8 cellular contexts compared by ENCODE assay signal in genomic region chr2:47065771-47066380, GRCh38.
DNase-seq lines count a peak whose midpoint lies in the region; ATAC-seq and TF ChIP-seq lines count a peak whose summit lies in the region.

No MANE protein-coding gene starts in this region.

- no peaks in the 10 kb centered on the region for H4K20me1 ChIP-seq in smooth muscle cell (ENCODE audit: low read depth)

- intact Hi-C loops in left cardiac atrium (cut with DNase I) = no loop called here

- no peaks in the 10 kb centered on the region for H3K9me3 ChIP-seq in adipocyte (ENCODE audit: control insufficient read depth, low read length)
- H3K9me3 ChIP-seq in smooth muscle cell (replicated peaks; ENCODE audit: low read depth) = no peaks in the 10 kb centered on the region

- peaks cover 60% of the 10 kb centered on the region for H3K4me1 ChIP-seq in adipocyte (ENCODE audit: control insufficient read depth, insufficient read depth, low read length)
- peaks cover 41% of the 10 kb centered on the region for H3K4me1 ChIP-seq in smooth muscle cell (ENCODE audit: low read depth)

- H3K4me3 ChIP-seq in adipocyte (ENCODE audit: low read length) = no peak overlapping the region
- H3K4me3 ChIP-seq in smooth muscle cell = no peak overlapping the region

- H3K27me3 ChIP-seq in adipocyte (replicated peaks; ENCODE audit: control insufficient read depth, insufficient read depth, low read length) (no peaks in the 10 kb centered on the region), smooth muscle cell (ENCODE audit: low read depth) (no peaks in the 10 kb centered on the region)

- ATAC-seq in left cardiac atrium (peak; percentile 27 to 47), GM19463 (IDR thresholded peaks at IDR 0.05; ENCODE audit: unreplicated experiment) (no peak)

- no peak overlapping the region for H3K27ac ChIP-seq in smooth muscle cell (ENCODE audit: low read depth)

- H3K36me3 ChIP-seq in adipocyte (ENCODE audit: control insufficient read depth, insufficient read depth, low read length, severe bottlenecking) (peaks cover 27% of the 10 kb centered on the region), smooth muscle cell (ENCODE audit: low read depth) (no peaks in the 10 kb centered on the region)

- H3K9ac ChIP-seq in adipocyte (ENCODE audit: low read length) (peak overlapping the region; percentile 70), smooth muscle cell (ENCODE audit: low read depth) (no peak overlapping the region)

- H3F3A ChIP-seq in smooth muscle cell (ENCODE audit: low read depth) = peaks cover 30% of the 10 kb centered on the region

- H3K79me2 ChIP-seq in smooth muscle cell (ENCODE audit: low read depth) = no peaks in the 10 kb centered on the region

- peak; percentile 93 for DNase-seq in ELR (ENCODE audit: low read depth)
- DNase-seq in adipocyte (ENCODE audit: low read depth) = peak; percentile 57
- no peak for DNase-seq in left cardiac atrium
- no peak for DNase-seq in smooth muscle cell (lab: John Stamatoyannopoulos, UW; ENCODE audit: unreplicated experiment)
- no peak for DNase-seq in NCI-H1436 (lab: John Stamatoyannopoulos, UW)
- no peak for DNase-seq in NCI-H2196 (lab: John Stamatoyannopoulos, UW; ENCODE audit: unreplicated experiment)
- no peak for DNase-seq in middle frontal gyrus (ENCODE audit: extremely low spot score, low spot score)

- no peak overlapping the region for H2AFZ ChIP-seq in smooth muscle cell (ENCODE audit: low read depth)

- no peak for TF ChIP-seq CTCF in smooth muscle cell (IDR thresholded peaks at IDR 0.05; ENCODE audit: borderline replicate concordance, insufficient read depth, poor library complexity, severe bottlenecking)

- WGBS in smooth muscle cell (ENCODE audit: low lambda C conversion rate) = 29% methylated on average over 4 of the region's 4 CpGs

- peak overlapping the region; percentile 51 for H3K4me2 ChIP-seq in smooth muscle cell

Comparison
In these comparisons a context has a peak if more than half of its experiments do, and no peak if none do; other contexts are left out.
1. DNase-seq: peak in ELR (single experiment) and adipocyte (single experiment); none in left cardiac atrium (single experiment), smooth muscle cell (single experiment), NCI-H1436 (single experiment), NCI-H2196 (single experiment) and middle frontal gyrus (single experiment).